ENCODE assay signal across 8 cellular contexts in genomic region chr5:157602505-157602904, GRCh38. TPM values are rescaled to one million over a fixed set of nuclear protein-coding genes. Genes with fewer than 3 reads are reported as not detected.
A peak's percentile ranks its signal among the peaks of the same experiment; 100 is the strongest.
DNase-seq lines count a peak whose midpoint lies in the region; ATAC-seq, FAIRE-seq and TF ChIP-seq lines count a peak whose summit lies in the region.

No MANE protein-coding gene starts in this region.

- no peak for FAIRE-seq in urothelium cell line (lab: Jason Lieb, UNC)

- intact Hi-C loops in esophagus muscularis mucosa (cut with DNase I), result no loop called here

- H3K4me3 ChIP-seq in CD4-positive, CD25-positive, alpha-beta regulatory T cell (ENCODE audit: low read depth, low read length), result peak overlapping the region; percentile 64
- no peak overlapping the region for H3K4me3 ChIP-seq in Karpas-422 (ENCODE audit: low read length)
- no peak overlapping the region for H3K4me3 ChIP-seq in esophagus muscularis mucosa
- H3K4me3 ChIP-seq in GM23338, result no peak overlapping the region

- H3K27ac ChIP-seq in CD4-positive, CD25-positive, alpha-beta regulatory T cell (ENCODE audit: insufficient read depth, low read length, poor library complexity, severe bottlenecking), result peak overlapping the region; percentile 62
- H3K27ac ChIP-seq in Karpas-422 (ENCODE audit: low read length) (no peak overlapping the region), esophagus muscularis mucosa (replicated peaks in 1 of 4) (no peak overlapping the region), GM23338 (ENCODE audit: low read depth) (no peak overlapping the region)

- peak in 1 of 3 donors; percentile 62 for DNase-seq in CD4-positive, CD25-positive, alpha-beta regulatory T cell
- DNase-seq in Karpas-422 (peak; percentile 50), urothelium cell line (ENCODE audit: low spot score) (peak; percentile 16), esophagus muscularis mucosa (ENCODE audit: extremely low spot score) (no peak), NCI-H2227 treated with DMSO at 0.1 percent for 48 hours (lab: John Stamatoyannopoulos, UW) (no peak), GM23338 (ENCODE audit: low spot score) (no peak)
- peak; percentile 47 for DNase-seq in activated naive CD4-positive, alpha-beta T cell treated with anti-CD3 and anti-CD28 coated beads, Interleukin-2, amount 10 ng/mL, durations not matched to agents 7 days and 5 days

- H2AFZ ChIP-seq in Karpas-422 (ENCODE audit: low read length) (peak overlapping the region; percentile 36; the same call in 1 of the 2 replicates), GM23338 (no peak overlapping the region)

- H3F3A ChIP-seq in GM23338 (replicated peaks; ENCODE audit: low read depth), result no peaks in the 10 kb centered on the region

- H3K4me3 Mint-ChIP-seq in CD4-positive, CD25-positive, alpha-beta regulatory T cell, result peak overlapping the region; percentile 4 to 65 (median 20)
- H3K4me3 Mint-ChIP-seq in activated naive CD4-positive, alpha-beta T cell treated with anti-CD3 and anti-CD28 coated beads, Interleukin-2, amount 10 ng/mL, durations not matched to agents 7 days and 5 days, result no peak overlapping the region
- no peak overlapping the region for H3K4me3 Mint-ChIP-seq in GM23338

- TF ChIP-seq CTCF in esophagus muscularis mucosa (IDR thresholded peaks at IDR 0.05) (no peak), GM23338 (conservative IDR thresholded peaks at IDR 0.05; ENCODE audit: low read depth in 2 of 2) (no peak)

- H4K20me1 ChIP-seq in Karpas-422 (ENCODE audit: insufficient read depth, low read depth, low read length), result no peaks in the 10 kb centered on the region
- H4K20me1 ChIP-seq in GM23338 (replicated peaks; ENCODE audit: insufficient read depth), result no peaks in the 10 kb centered on the region

- H3K36me3 Mint-ChIP-seq in CD4-positive, CD25-positive, alpha-beta regulatory T cell, result no peaks in the 10 kb centered on the region
- H3K36me3 Mint-ChIP-seq in activated naive CD4-positive, alpha-beta T cell treated with anti-CD3 and anti-CD28 coated beads, Interleukin-2, amount 10 ng/mL, durations not matched to agents 7 days and 5 days, result peaks cover 12% of the 10 kb centered on the region
- no peaks in the 10 kb centered on the region for H3K36me3 Mint-ChIP-seq in GM23338 (ENCODE audit: low read depth)

- peaks cover 26 to 66% (median 48%) of the 10 kb centered on the region in 4 donors for H3K4me1 Mint-ChIP-seq in CD4-positive, CD25-positive, alpha-beta regulatory T cell
- H3K4me1 Mint-ChIP-seq in activated naive CD4-positive, alpha-beta T cell treated with anti-CD3 and anti-CD28 coated beads, Interleukin-2, amount 10 ng/mL, durations not matched to agents 7 days and 5 days, result peaks cover 92% of the 10 kb centered on the region
- H3K4me1 Mint-ChIP-seq in GM23338, result no peaks in the 10 kb centered on the region

- H3K36me3 ChIP-seq in CD4-positive, CD25-positive, alpha-beta regulatory T cell (ENCODE audit: control insufficient read depth, insufficient read depth, low read length), result no peaks in the 10 kb centered on the region
- H3K36me3 ChIP-seq in Karpas-422 (ENCODE audit: insufficient read depth, low read length) (no peaks in the 10 kb centered on the region), esophagus muscularis mucosa (no peaks in the 10 kb centered on the region), GM23338 (ENCODE audit: insufficient read depth) (no peaks in the 10 kb centered on the region)

- no peaks in the 10 kb centered on the region for H3K9me3 ChIP-seq in CD4-positive, CD25-positive, alpha-beta regulatory T cell (ENCODE audit: control insufficient read depth in 2 of 2, low read length in 2 of 2)
- H3K9me3 ChIP-seq in Karpas-422 (ENCODE audit: low read length) (no peaks in the 10 kb centered on the region), esophagus muscularis mucosa (no peaks in the 10 kb centered on the region)

- no peak overlapping the region for H3K9ac ChIP-seq in Karpas-422 (ENCODE audit: low read length)

- CTCF ChIA-PET in activated naive CD4-positive, alpha-beta T cell treated with anti-CD3 and anti-CD28 coated beads, Interleukin-2, amount 10 ng/mL, durations not matched to agents 7 days and 5 days (lab: Charles Lee), result no interaction called here

- no peaks in the 10 kb centered on the region for H3K27me3 ChIP-seq in CD4-positive, CD25-positive, alpha-beta regulatory T cell (ENCODE audit: control insufficient read depth, insufficient read depth, low read length)
- no peaks in the 10 kb centered on the region for H3K27me3 ChIP-seq in Karpas-422 (ENCODE audit: low read length)
- H3K27me3 ChIP-seq in esophagus muscularis mucosa, result no peaks in the 10 kb centered on the region
- no peaks in the 10 kb centered on the region for H3K27me3 ChIP-seq in GM23338 (ENCODE audit: insufficient read depth)

- H3K79me2 ChIP-seq in Karpas-422 (ENCODE audit: low read length) (no peaks in the 10 kb centered on the region), GM23338 (replicated peaks; ENCODE audit: insufficient read depth) (no peaks in the 10 kb centered on the region)

- 91% methylated on average over 4 of the region's 4 CpGs for WGBS in esophagus muscularis mucosa

- peak overlapping the region; percentile 18 for H3K4me2 ChIP-seq in Karpas-422 (ENCODE audit: low read depth, low read length, poor library complexity, severe bottlenecking)
- H3K4me2 ChIP-seq in GM23338, result no peak overlapping the region

- H3K9me3 Mint-ChIP-seq in CD4-positive, CD25-positive, alpha-beta regulatory T cell, result peaks cover 0 to 3% (median 0%) of the 10 kb centered on the region in 7 donors
- peaks cover 2% of the 10 kb centered on the region for H3K9me3 Mint-ChIP-seq in activated naive CD4-positive, alpha-beta T cell treated with anti-CD3 and anti-CD28 coated beads, Interleukin-2, amount 10 ng/mL, durations not matched to agents 7 days and 5 days
- no peaks in the 10 kb centered on the region; the same call in 2 of the 3 replicates for H3K9me3 Mint-ChIP-seq in GM23338

- peak; percentile 28 to 32 for ATAC-seq in CD4-positive, CD25-positive, alpha-beta regulatory T cell (ENCODE audit: low read depth in 2 of 2)
- ATAC-seq in GM21528 (IDR thresholded peaks at IDR 0.05; ENCODE audit: low FRiP score, unreplicated experiment), result peak; percentile 60
- ATAC-seq in GM23338, result no peak

- H3K4me1 ChIP-seq in CD4-positive, CD25-positive, alpha-beta regulatory T cell (ENCODE audit: control insufficient read depth, insufficient read depth, low read length, poor library complexity, severe bottlenecking), result peaks cover 44% of the 10 kb centered on the region
- H3K4me1 ChIP-seq in Karpas-422 (ENCODE audit: low read length), result peaks cover 15% of the 10 kb centered on the region
- no peaks in the 10 kb centered on the region for H3K4me1 ChIP-seq in esophagus muscularis mucosa
- no peaks in the 10 kb centered on the region for H3K4me1 ChIP-seq in GM23338 (ENCODE audit: insufficient read depth)

- H3K27me3 Mint-ChIP-seq in CD4-positive, CD25-positive, alpha-beta regulatory T cell, result no peaks in the 10 kb centered on the region
- no peaks in the 10 kb centered on the region for H3K27me3 Mint-ChIP-seq in activated naive CD4-positive, alpha-beta T cell treated with anti-CD3 and anti-CD28 coated beads, Interleukin-2, amount 10 ng/mL, durations not matched to agents 7 days and 5 days
- H3K27me3 Mint-ChIP-seq in GM23338 (ENCODE audit: insufficient read depth, low read depth, poor library complexity), result no peaks in the 10 kb centered on the region

- H3K9me2 ChIP-seq in Karpas-422 (replicated peaks; ENCODE audit: insufficient read depth, low read length) (no peaks in the 10 kb centered on the region), GM23338 (ENCODE audit: insufficient read depth) (no peaks in the 10 kb centered on the region)

- peak overlapping the region; percentile 72 to 92 (median 88) for H3K27ac Mint-ChIP-seq in CD4-positive, CD25-positive, alpha-beta regulatory T cell
- H3K27ac Mint-ChIP-seq in activated naive CD4-positive, alpha-beta T cell treated with anti-CD3 and anti-CD28 coated beads, Interleukin-2, amount 10 ng/mL, durations not matched to agents 7 days and 5 days, result peak overlapping the region; percentile 81
- H3K27ac Mint-ChIP-seq in GM23338, result no peak overlapping the region

- TF ChIP-seq POLR2A in esophagus muscularis mucosa (IDR thresholded peaks at IDR 0.05; ENCODE audit: low read depth), result no peak

- TF ChIP-seq EP300 in esophagus muscularis mucosa (IDR thresholded peaks at IDR 0.05), result no peak

TF ChIP-seq in GM23338, 12 proteins besides CTCF, POLR2A, EP300 and RAD21 (continues in another document):
- no peak for TF ChIP-seq ZNF331 (CRISPR knock-in tag; IDR thresholded peaks at IDR 0.05; ENCODE audit: low read depth)
- no peak for TF ChIP-seq EZH2phosphoT487 (IDR thresholded peaks at IDR 0.05; ENCODE audit: unreplicated experiment)
- TF ChIP-seq JUNB (IDR thresholded peaks at IDR 0.05; ENCODE audit: unreplicated experiment), result no peak

RNA-seq across cellular contexts. Expression of gene ADAM19, which starts 26.9 kb away (rescaled TPM):
- 113 TPM for total RNA-seq in CD4-positive, CD25-positive, alpha-beta regulatory T cell
- polyA plus RNA-seq in CD4-positive, CD25-positive, alpha-beta regulatory T cell, result 10 to 100 TPM in 1 of 4 donors, 1 to 10 TPM in 3; 5.5 to 10.9 (median 7.5) TPM
- total RNA-seq in Karpas-422 (2014; rRNA removed; shearing (Covaris generic); ENCODE audit: low replicate concordance), result 4.9 and 5.7 TPM in 2 replicates
- total RNA-seq in esophagus muscularis mucosa, result 10 to 100 TPM; 25.0 to 43.6 (median 28.1) TPM
- 13.2 and 13.3 TPM in 2 replicates for total RNA-seq in GM23338 (2014; rRNA removed; shearing (Covaris generic))
- 9.1 and 10.0 TPM in 2 replicates for polyA plus RNA-seq in GM23338 (2016; fragmentation: Nextera tagmentation; extraction: Ambion mirVana)

RNA-seq across cellular contexts. Expression of gene SOX30, which starts 49.7 kb away (rescaled TPM):
- total RNA-seq in CD4-positive, CD25-positive, alpha-beta regulatory T cell, result not detected
- under 1 TPM; 0.46 to 0.84 (median 0.56) TPM for polyA plus RNA-seq in CD4-positive, CD25-positive, alpha-beta regulatory T cell
- total RNA-seq in Karpas-422 (2014; rRNA removed; shearing (Covaris generic); ENCODE audit: low replicate concordance), result not detected in 2 replicates
- total RNA-seq in esophagus muscularis mucosa, result under 1 TPM in 2 of 4 donors, not detected in 2; 0.17 to 0.34 TPM
- total RNA-seq in GM23338 (2014; rRNA removed; shearing (Covaris generic)), result 1.3 and 1.4 TPM in 2 replicates
- 0.43 and 0.47 TPM in 2 replicates for polyA plus RNA-seq in GM23338 (2016; fragmentation: Nextera tagmentation; extraction: Ambion mirVana)

Comparison
In these comparisons a context has a peak if more than half of its experiments do, and no peak if none do; other contexts are left out.
1. DNase-seq: peak in Karpas-422 (single experiment), activated naive CD4-positive, alpha-beta T cell treated with anti-CD3 and anti-CD28 coated beads, Interleukin-2, amount 10 ng/mL, durations not matched to agents 7 days and 5 days (single experiment) and urothelium cell line (single experiment); none in esophagus muscularis mucosa (single experiment), NCI-H2227 treated with DMSO at 0.1 percent for 48 hours (single experiment) and GM23338 (single experiment).
2. H3K4me3 Mint-ChIP-seq: peak in CD4-positive, CD25-positive, alpha-beta regulatory T cell (4 of 4); none in activated naive CD4-positive, alpha-beta T cell treated with anti-CD3 and anti-CD28 coated beads, Interleukin-2, amount 10 ng/mL, durations not matched to agents 7 days and 5 days (single experiment) and GM23338 (single experiment).